ENCODE assay signal across 20 cellular contexts in genomic region chr4:8163026-8163425, GRCh38. TPM values are rescaled to one million over a fixed set of nuclear protein-coding genes. Genes with fewer than 3 reads are reported as not detected.
DNase-seq lines count a peak whose midpoint lies in the region; ATAC-seq, FAIRE-seq and TF ChIP-seq lines count a peak whose summit lies in the region.
"Had no signal": no experiment of that assay in that cellular context is flagged by ENCODE, and none has a peak within 500 bp of the region (broad histone marks: within the 10 kb centered on the region; RNA-seq: fewer than 3 reads in every experiment).

No MANE protein-coding gene starts in this region.

- TF ChIP-seq RAD21 in IMR-90 (IDR thresholded peaks at IDR 0.05; ENCODE audit: low read length), result no peak

- no peak overlapping the region for H2BK20ac ChIP-seq in IMR-90 (ENCODE audit: low read depth, low read length)

- CTCF ChIA-PET in IMR-90 (lab: Yijun Ruan, JAX), result no interaction called here

- FAIRE-seq in kidney (lab: Jason Lieb, UNC), result no peak
- FAIRE-seq: GM12892, GM18507, H54 had no signal

- no peak overlapping the region for H4K8ac ChIP-seq in IMR-90 (ENCODE audit: low read depth in 2 of 2, low read length in 2 of 2)

- H3K79me1 ChIP-seq in IMR-90 (ENCODE audit: low read depth in 1 of 2, low read length in 2 of 2), result no peaks in the 10 kb centered on the region

- no peaks in the 10 kb centered on the region for H3K36me3 ChIP-seq in BLaER1 treated with 17β-estradiol and CSF1 and Interleukin-3, amounts not matched to agents 10 nM and 100 nM
- H3K36me3 ChIP-seq in IMR-90 (ENCODE audit: control insufficient read depth, insufficient read depth, low read length), result no peaks in the 10 kb centered on the region
- H3K36me3 ChIP-seq in kidney (ENCODE audit: control insufficient read depth in 1 of 2, insufficient read depth in 2 of 2, low read length in 2 of 2), result no peaks in the 10 kb centered on the region
- H3K36me3 ChIP-seq in spleen, result no peaks in the 10 kb centered on the region

- H2BK120ac ChIP-seq in IMR-90 (ENCODE audit: low read depth, low read length), result no peak overlapping the region

- POLR2A ChIA-PET in IMR-90 (lab: Charles Lee; ENCODE audit: unreplicated experiment), result no interaction called here

- H3K27ac ChIP-seq in BLaER1 treated with 17β-estradiol and CSF1 and Interleukin-3, amounts not matched to agents 10 nM and 100 nM, result no peak overlapping the region
- H3K27ac ChIP-seq in IMR-90 (ENCODE audit: insufficient read depth, low read length) (no peak overlapping the region), kidney (ENCODE audit: low read depth in 2 of 2, low read length in 2 of 2) (no peak overlapping the region), spleen (no peak overlapping the region)

- H2BK15ac ChIP-seq in IMR-90 (ENCODE audit: low read depth, low read length), result no peak overlapping the region

- H2BK5ac ChIP-seq in IMR-90 (ENCODE audit: low read depth, low read length, poor library complexity, severe bottlenecking), result no peak overlapping the region

- H4K20me1 ChIP-seq in BLaER1 treated with 17β-estradiol and CSF1 and Interleukin-3, amounts not matched to agents 10 nM and 100 nM, result peaks cover 0 to 25% (median 3%) of the 10 kb centered on the region in 11 experiments; a peak in 13 of 22 replicates
- H4K20me1 ChIP-seq in IMR-90 (ENCODE audit: insufficient read depth, low read length), result no peaks in the 10 kb centered on the region

- peak overlapping the region in 1 of 11 experiments; percentile 18; a peak in 1 of 22 replicates for H3K9ac ChIP-seq in BLaER1 treated with 17β-estradiol and CSF1 and Interleukin-3, amounts not matched to agents 10 nM and 100 nM
- H3K9ac ChIP-seq in IMR-90 (ENCODE audit: low read depth, low read length) (no peak overlapping the region), kidney (ENCODE audit: low read length in 2 of 2) (no peak overlapping the region)

- H3K9me3 ChIP-seq in BLaER1 treated with 17β-estradiol and CSF1 and Interleukin-3, amounts not matched to agents 10 nM and 100 nM (replicated peaks in 1 of 11), result peaks cover 0 to under 1% (median 0%) of the 10 kb centered on the region in 11 experiments; a peak in 2 of 22 replicates
- H3K9me3 ChIP-seq in IMR-90 (ENCODE audit: control insufficient read depth, insufficient read depth, low read length) (peaks cover 2% of the 10 kb centered on the region; the same call in 1 of the 2 replicates), kidney (ENCODE audit: control insufficient read depth in 1 of 2, low read length in 2 of 2) (no peaks in the 10 kb centered on the region), spleen (peaks cover 0 to 3% (median 1%) of the 10 kb centered on the region in 8 donors)
- H3K9me3 ChIP-seq: Caco-2 had no signal

- peaks cover 19 to 43% (median 22%) of the 10 kb centered on the region in 11 experiments for H3K27me3 ChIP-seq in BLaER1 treated with 17β-estradiol and CSF1 and Interleukin-3, amounts not matched to agents 10 nM and 100 nM
- H3K27me3 ChIP-seq in IMR-90 (ENCODE audit: control insufficient read depth, insufficient read depth, low read length) (peaks cover 54% of the 10 kb centered on the region), spleen (replicated peaks in 1 of 7) (peaks cover 0 to 5% (median 3%) of the 10 kb centered on the region in 7 donors)

- DNase-seq in IMR-90, result no peak
- peak; percentile 71 for DNase-seq in kidney
- DNase-seq in spleen, result peak; percentile 78
- DNase-seq in activated CD8-positive, alpha-beta memory T cell treated with anti-CD3 and anti-CD28 coated beads, Interleukin-2, amount 50 U/mL, for 48 hours, result no peak
- DNase-seq: ACHN; AML-193; Caco-2; CD4-positive, CD25-positive, alpha-beta regulatory T cell; KG1; NCI-H1694; NCI-H2107; NCI-H226; NCI-H524 had no signal

- TF ChIP-seq POLR2A in IMR-90 (IDR thresholded peaks at IDR 0.05; ENCODE audit: low read depth, low read length), result no peak
- TF ChIP-seq POLR2A in spleen (IDR thresholded peaks at IDR 0.05), result no peak

- H3K14ac ChIP-seq in IMR-90 (replicated peaks; ENCODE audit: low read depth, low read length), result no peak overlapping the region

- H3K56ac ChIP-seq in IMR-90 (ENCODE audit: extremely low read depth, insufficient read depth, low read length), result no peak overlapping the region

- H3K4ac ChIP-seq in IMR-90 (ENCODE audit: low read depth, low read length), result no peak overlapping the region

- peaks cover 41 to 88% (median 80%) of the 10 kb centered on the region in 10 experiments for H3K4me1 ChIP-seq in BLaER1 treated with 17β-estradiol and CSF1 and Interleukin-3, amounts not matched to agents 10 nM and 100 nM
- H3K4me1 ChIP-seq in IMR-90 (ENCODE audit: control insufficient read depth, insufficient read depth, low read length) (peaks cover 5% of the 10 kb centered on the region; the same call in 1 of the 2 replicates), kidney (ENCODE audit: control insufficient read depth in 1 of 2, insufficient read depth in 1 of 2, low read depth in 1 of 2, low read length in 2 of 2) (peaks cover 6 to 12% of the 10 kb centered on the region in 2 donors), spleen (peaks cover 6 to 57% (median 28%) of the 10 kb centered on the region in 6 donors)

- BruUV-seq in IMR-90 (replicated peaks; lab: Mats Ljungman, UMichigan), result no TSS peak

- intact Hi-C loops in IMR-90 (cut with micrococcal nuclease), result no loop called here
- intact Hi-C loops in kidney (cut with DNase I), result no loop called here
- intact Hi-C loops in spleen (cut with DNase I; ENCODE audit: low total_unique reads), result no loop called here

- no peak overlapping the region for H3K23ac ChIP-seq in IMR-90 (ENCODE audit: low read depth, low read length)

- H4K91ac ChIP-seq in IMR-90 (ENCODE audit: insufficient read depth, low read depth, low read length), result no peak overlapping the region

- in situ Hi-C loops in IMR-90 (cut with MboI; ENCODE audit: low sequenced_read_pairs), result no loop called here

- no peak overlapping the region for H2AK5ac ChIP-seq in IMR-90 (ENCODE audit: low read depth, low read length)

- no peak overlapping the region for H2AFZ ChIP-seq in IMR-90 (replicated peaks; ENCODE audit: low read length, poor library complexity)

- H3K18ac ChIP-seq in IMR-90 (ENCODE audit: low read depth, low read length), result no peak overlapping the region

- H3K4me2 ChIP-seq in BLaER1 treated with 17β-estradiol and CSF1 and Interleukin-3, amounts not matched to agents 10 nM and 100 nM, result peak overlapping the region in 10 of 11 experiments; percentile 5 to 100 (median 70); a peak in 19 of 22 replicates
- no peak overlapping the region for H3K4me2 ChIP-seq in IMR-90 (ENCODE audit: low read depth, low read length)

- no peak overlapping the region for H4K5ac ChIP-seq in IMR-90 (ENCODE audit: low read depth, low read length)

- H3K4me3 ChIP-seq in BLaER1 treated with 17β-estradiol and CSF1 and Interleukin-3, amounts not matched to agents 10 nM and 100 nM, result no peak overlapping the region
- H3K4me3 ChIP-seq in IMR-90 (ENCODE audit: insufficient read depth, low read depth, low read length) (no peak overlapping the region), kidney (ENCODE audit: low read length in 2 of 2) (no peak overlapping the region), spleen (no peak overlapping the region)

- dilution Hi-C loops in IMR-90 (cut with HindIII; ENCODE audit: low sequenced_read_pairs, unreplicated experiment), result no loop called here

- peak overlapping the region; percentile 35 for H2AK9ac ChIP-seq in IMR-90 (replicated peaks; ENCODE audit: low read depth, low read length, poor library complexity)

- WGBS in IMR-90 (ENCODE audit: extremely low coverage in 2 of 2, insufficient read length in 1 of 2), 2 experiments, result no CpG with 5 or more reads among the region's 7 CpGs
- WGBS in spleen, 5 donors, result 73 to 87% (median 82%) methylated on average over 6 to 7 of the region's 7 CpGs

- TF ChIP-seq CTCF in IMR-90 (conservative IDR thresholded peaks at IDR 0.05; ENCODE audit: low read depth, low read length) (no peak), kidney (IDR thresholded peaks at IDR 0.05; ENCODE audit: borderline replicate concordance, extremely low read depth, insufficient read depth) (no peak), spleen (IDR thresholded peaks at IDR 0.05 in 8 of 11, conservative IDR thresholded peaks at IDR 0.05 in 3 of 11) (no peak)

- H3K9me1 ChIP-seq in IMR-90 (ENCODE audit: insufficient read depth, low read length), result no peaks in the 10 kb centered on the region

- ATAC-seq in IMR-90 (ENCODE audit: low read depth) (no peak), HG02623 (IDR thresholded peaks at IDR 0.05; ENCODE audit: unreplicated experiment) (no peak), HG03378 (IDR thresholded peaks at IDR 0.05; ENCODE audit: unreplicated experiment) (no peak)
- ATAC-seq: Panc1 had no signal

TF ChIP-seq in IMR-90, 13 proteins besides CTCF, POLR2A, EP300 and RAD21 (continues in another document):
- TF ChIP-seq, protein P1, sequence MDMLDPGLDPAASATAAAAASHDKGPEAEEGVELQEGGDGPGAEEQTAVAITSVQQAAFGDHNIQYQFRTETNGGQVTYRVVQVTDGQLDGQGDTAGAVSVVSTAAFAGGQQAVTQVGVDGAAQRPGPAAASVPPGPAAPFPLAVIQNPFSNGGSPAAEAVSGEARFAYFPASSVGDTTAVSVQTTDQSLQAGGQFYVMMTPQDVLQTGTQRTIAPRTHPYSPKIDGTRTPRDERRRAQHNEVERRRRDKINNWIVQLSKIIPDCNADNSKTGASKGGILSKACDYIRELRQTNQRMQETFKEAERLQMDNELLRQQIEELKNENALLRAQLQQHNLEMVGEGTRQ (IDR thresholded peaks at IDR 0.05; ENCODE audit: low read depth, low read length), result no peak
- no peak for TF ChIP-seq RFX5 (IDR thresholded peaks at IDR 0.05; ENCODE audit: low read depth, low read length)

RNA-seq across cellular contexts. Expression of gene ABLIM2, which starts 4.4 kb away (rescaled TPM):
- total RNA-seq in IMR-90 (2012; rRNA removed), result under 0.01 TPM in 2 replicates
- 0.07 and 0.10 TPM in 2 replicates for polyA plus RNA-seq in IMR-90 (2012; rRNA removed)
- polyA plus RNA-seq in IMR-90 (2012; cell fraction: cytosol; rRNA removed), result 0.05 and 0.08 TPM in 2 replicates
- polyA plus RNA-seq in IMR-90 (2012; cell fraction: nucleus; rRNA removed; ENCODE audit: low replicate concordance), result 0.08 TPM in 2 replicates
- 23.3 TPM for total RNA-seq in kidney
- 9.5 TPM for polyA plus RNA-seq in kidney (ENCODE audit: insufficient read depth, low read depth, low replicate concordance)
- total RNA-seq in spleen, result 100 to 1,000 TPM in 4 of 7 donors, 10 to 100 TPM in 3; 41.8 to 127 (median 100) TPM
- 10 to 100 TPM; 11.8 to 49.8 (median 26.6) TPM for polyA plus RNA-seq in spleen

RNA-seq across cellular contexts. Expression of gene SH3TC1, which starts 36.1 kb away (rescaled TPM):
- 1.4 and 1.6 TPM in 2 replicates for total RNA-seq in IMR-90 (2012; rRNA removed)
- polyA plus RNA-seq in IMR-90 (2012; rRNA removed), result 2.2 and 2.3 TPM in 2 replicates
- 2.4 and 2.5 TPM in 2 replicates for polyA plus RNA-seq in IMR-90 (2012; cell fraction: cytosol; rRNA removed)
- 7.2 and 19.2 TPM in 2 replicates for polyA plus RNA-seq in IMR-90 (2012; cell fraction: nucleus; rRNA removed; ENCODE audit: low replicate concordance)
- total RNA-seq in kidney, result 127 TPM
- polyA plus RNA-seq in kidney (ENCODE audit: insufficient read depth, low read depth, low replicate concordance), result 43.1 TPM
- total RNA-seq in spleen, result 100 to 1,000 TPM in 1 of 7 donors, 10 to 100 TPM in 6; 58.0 to 157 (median 69.4) TPM
- 10 to 100 TPM; 23.3 to 43.7 (median 23.5) TPM for polyA plus RNA-seq in spleen

Comparison
In these comparisons a context has a peak if more than half of its experiments do, and no peak if none do; other contexts are left out.
1. DNase-seq: peak in kidney (single experiment) and spleen (single experiment); none in IMR-90 (single experiment) and activated CD8-positive, alpha-beta memory T cell treated with anti-CD3 and anti-CD28 coated beads, Interleukin-2, amount 50 U/mL, for 48 hours (single experiment).
2. RNA of gene ABLIM2, which starts 4.4 kb away (total RNA-seq): 41.8 to 127 TPM in spleen and 23.3 TPM in kidney (single experiment); under 0.01 TPM in IMR-90; every median in the first group is over 10 times any median in the second.
3. RNA of gene SH3TC1, which starts 36.1 kb away (total RNA-seq): 127 TPM in kidney (single experiment) and 58.0 to 157 TPM in spleen; 1.4 to 1.6 TPM in IMR-90; every median in the first group is over 10 times any median in the second.